ENCODE assay signal across 20 cellular contexts in the genomic region with DNA sequence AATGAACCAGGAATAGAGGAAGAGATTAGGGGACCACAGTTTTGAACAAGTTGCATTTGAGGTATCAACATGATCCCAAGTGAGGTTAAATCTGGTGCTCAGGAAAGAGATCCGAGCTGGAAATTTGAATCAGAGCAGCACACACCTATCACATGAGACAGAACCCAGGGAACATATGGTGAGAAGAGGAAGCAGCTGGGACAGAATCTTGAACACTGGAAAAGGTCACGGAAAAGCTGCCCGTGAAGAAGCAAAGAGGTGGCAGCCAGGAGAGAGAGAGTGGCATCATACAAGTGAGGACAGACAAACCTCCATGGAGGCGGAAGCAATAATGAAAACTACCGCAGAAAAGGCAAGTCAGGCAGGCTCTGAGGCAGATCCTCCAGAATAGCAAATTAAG. TPM values are rescaled to one million over a fixed set of nuclear protein-coding genes. Genes with fewer than 3 reads are reported as not detected.
DNase-seq lines count a peak whose midpoint lies in the region; ATAC-seq, FAIRE-seq and TF ChIP-seq lines count a peak whose summit lies in the region.
"Had no signal": no experiment of that assay in that cellular context is flagged by ENCODE, and none has a peak within 500 bp of the region (broad histone marks: within the 10 kb centered on the region; RNA-seq: fewer than 3 reads in every experiment).

No MANE protein-coding gene starts in this region.

- H3K9ac ChIP-seq in keratinocyte (ENCODE audit: control insufficient read depth, extremely low read depth, insufficient read depth, low read length) = no peak overlapping the region
- H3K9ac ChIP-seq: BLaER1 treated with 17β-estradiol and CSF1 and Interleukin-3, amounts not matched to agents 10 nM and 100 nM had no signal

- in situ Hi-C loops in G401 (cut with HindIII; ENCODE audit: low sequenced_read_pairs) = no loop called here

- H4K20me1 ChIP-seq in keratinocyte (ENCODE audit: control insufficient read depth, extremely low read depth, insufficient read depth, low read length) = peaks cover 3% of the 10 kb centered on the region

- peaks cover 32% of the 10 kb centered on the region for H3K4me1 ChIP-seq in keratinocyte (ENCODE audit: control insufficient read depth, extremely low read depth, insufficient read depth, low read length)

- H3K9me1 ChIP-seq in keratinocyte (ENCODE audit: control insufficient read depth, extremely low read depth, insufficient read depth, low read length) = no peaks in the 10 kb centered on the region

- dilution Hi-C loops in keratinocyte (cut with MboI; ENCODE audit: extremely low pct_ligation_motif_present, low sequenced_read_pairs) = no loop called here

- TF ChIP-seq CTCF in WERI-Rb-1 (IDR thresholded peaks at IDR 0.05; ENCODE audit: low read depth, low read length) (no peak), keratinocyte (optimal IDR thresholded peaks at IDR 0.05 in 1 of 3, IDR thresholded peaks at IDR 0.05 in 1 of 3, conservative IDR thresholded peaks at IDR 0.05 in 1 of 3; ENCODE audit: extremely low read depth in 1 of 3, insufficient read depth in 2 of 3, low read length in 3 of 3) (no peak)

- no peak for ATAC-seq in GM21367 (IDR thresholded peaks at IDR 0.05; ENCODE audit: unreplicated experiment)
- ATAC-seq: Right ventricle myocardium inferior had no signal

- no peak overlapping the region for H2AFZ ChIP-seq in keratinocyte (ENCODE audit: control insufficient read depth, low read length)

- peak; percentile 36 for FAIRE-seq in keratinocyte (lab: Jason Lieb, UNC)
- FAIRE-seq: H54 had no signal

- H3K79me2 ChIP-seq in keratinocyte (ENCODE audit: control insufficient read depth, insufficient read depth, low read length) = peaks cover 88% of the 10 kb centered on the region

- H3K27me3 ChIP-seq in WERI-Rb-1 (ENCODE audit: insufficient read depth, low read depth, severe bottlenecking) = no peaks in the 10 kb centered on the region
- H3K27me3 ChIP-seq in keratinocyte (ENCODE audit: control insufficient read depth, extremely low read depth, insufficient read depth, low read length) = no peaks in the 10 kb centered on the region
- H3K27me3 ChIP-seq: BLaER1 treated with 17β-estradiol and CSF1 and Interleukin-3, amounts not matched to agents 10 nM and 100 nM had no signal

- peak; percentile 18 to 45 for DNase-seq in NCI-H446 (lab: John Stamatoyannopoulos, UW)
- DNase-seq in NCI-H446 treated with DMSO at 0.1 percent for 48 hours (lab: John Stamatoyannopoulos, UW) = no peak
- peak; percentile 78 for DNase-seq in G401 (ENCODE audit: low spot score)
- peak; percentile 21 for DNase-seq in WERI-Rb-1
- DNase-seq in keratinocyte (ENCODE audit: low read depth, low spot score) = no peak
- no peak for DNase-seq in activated effector memory CD4-positive, alpha-beta T cell treated with Interleukin-2 at 50 U/mL for 16 hours
- no peak for DNase-seq in activated naive CD4-positive, alpha-beta T cell treated with anti-CD3 and anti-CD28 coated beads, Interleukin-2, amount 50 U/mL, for 16 hours
- DNase-seq: 8988T; CD4-positive, alpha-beta memory T cell; GF-D8; KG1; NCI-H1092 treated with DMSO at 0.1 percent for 48 hours; NCI-H1436 treated with DMSO at 0.1 percent for 48 hours; NCI-H2029 treated with DMSO at 0.1 percent for 48 hours; NCI-H774; OCI-M1 had no signal

- H3K9me3 ChIP-seq in WERI-Rb-1 (ENCODE audit: severe bottlenecking) = no peaks in the 10 kb centered on the region
- H3K9me3 ChIP-seq in keratinocyte (ENCODE audit: control insufficient read depth, low read depth, low read length) = no peaks in the 10 kb centered on the region

- H3K27ac ChIP-seq in WERI-Rb-1 (peak overlapping the region; percentile 41), keratinocyte (ENCODE audit: control insufficient read depth, insufficient read depth, low read length) (no peak overlapping the region)
- H3K27ac ChIP-seq: BLaER1 treated with 17β-estradiol and CSF1 and Interleukin-3, amounts not matched to agents 10 nM and 100 nM had no signal

- H3K36me3 ChIP-seq in WERI-Rb-1 = 0 out of 2 replicates have a peak, but pooled peaks cover under 1% of the 10 kb centered on the region
- H3K36me3 ChIP-seq in keratinocyte (ENCODE audit: control insufficient read depth in 2 of 2, extremely low read depth in 1 of 2, insufficient read depth in 2 of 2, low read length in 2 of 2) = no peaks in the 10 kb centered on the region

- H3K4me3 ChIP-seq in WERI-Rb-1 (ENCODE audit: low read depth, low read length) (no peak overlapping the region), keratinocyte (ENCODE audit: control insufficient read depth in 2 of 3, extremely low read depth in 1 of 3, insufficient read depth in 2 of 3, low read depth in 1 of 3, low read length in 3 of 3) (no peak overlapping the region)
- H3K4me3 ChIP-seq: BLaER1 treated with 17β-estradiol and CSF1 and Interleukin-3, amounts not matched to agents 10 nM and 100 nM had no signal

- no peak overlapping the region for H3K4me2 ChIP-seq in keratinocyte (ENCODE audit: control insufficient read depth, extremely low read depth, insufficient read depth, low read depth, low read length)
- H3K4me2 ChIP-seq: BLaER1 treated with 17β-estradiol and CSF1 and Interleukin-3, amounts not matched to agents 10 nM and 100 nM had no signal

RNA-seq across cellular contexts. Expression of gene USP31, which starts 36.1 kb away (rescaled TPM):
- total RNA-seq in G401 (2014; rRNA removed; shearing (Covaris generic)) = 2.4 and 3.0 TPM in 2 replicates
- 14.0 to 16.3 TPM (median 15.8 TPM) in 3 replicates for polyA plus RNA-seq in keratinocyte
- 8.2 TPM for polyA plus RNA-seq in keratinocyte (2011; ENCODE audit: low read depth)
- polyA plus RNA-seq in keratinocyte (2011; cell fraction: cytosol; rRNA removed) = 9.3 and 11.8 TPM in 2 replicates
- polyA plus RNA-seq in keratinocyte (2011; cell fraction: nucleus; rRNA removed) = 26.6 and 31.3 TPM in 2 replicates
- 8.4 and 11.4 TPM in 2 replicates for polyA plus RNA-seq in keratinocyte (2012; ENCODE audit: low replicate concordance)
- 28.2 to 53.4 TPM (median 46.9 TPM) in 3 replicates for polyA minus RNA-seq in keratinocyte
- 22.4 TPM for polyA minus RNA-seq in keratinocyte (2011; cell fraction: cytosol; rRNA and poly(A)+ RNA removed)
- 39.5 and 68.3 TPM in 2 replicates for polyA minus RNA-seq in keratinocyte (2011; cell fraction: nucleus; rRNA and poly(A)+ RNA removed)

Comparison
In these comparisons a context has a peak if more than half of its experiments do, and no peak if none do; other contexts are left out.
1. DNase-seq: peak in NCI-H446 (2 of 2), G401 (single experiment) and WERI-Rb-1 (single experiment); none in NCI-H446 treated with DMSO at 0.1 percent for 48 hours (single experiment), keratinocyte (single experiment), activated effector memory CD4-positive, alpha-beta T cell treated with Interleukin-2 at 50 U/mL for 16 hours (single experiment) and activated naive CD4-positive, alpha-beta T cell treated with anti-CD3 and anti-CD28 coated beads, Interleukin-2, amount 50 U/mL, for 16 hours (single experiment).